11 cellular contexts compared by ENCODE assay signal in the genomic region with DNA sequence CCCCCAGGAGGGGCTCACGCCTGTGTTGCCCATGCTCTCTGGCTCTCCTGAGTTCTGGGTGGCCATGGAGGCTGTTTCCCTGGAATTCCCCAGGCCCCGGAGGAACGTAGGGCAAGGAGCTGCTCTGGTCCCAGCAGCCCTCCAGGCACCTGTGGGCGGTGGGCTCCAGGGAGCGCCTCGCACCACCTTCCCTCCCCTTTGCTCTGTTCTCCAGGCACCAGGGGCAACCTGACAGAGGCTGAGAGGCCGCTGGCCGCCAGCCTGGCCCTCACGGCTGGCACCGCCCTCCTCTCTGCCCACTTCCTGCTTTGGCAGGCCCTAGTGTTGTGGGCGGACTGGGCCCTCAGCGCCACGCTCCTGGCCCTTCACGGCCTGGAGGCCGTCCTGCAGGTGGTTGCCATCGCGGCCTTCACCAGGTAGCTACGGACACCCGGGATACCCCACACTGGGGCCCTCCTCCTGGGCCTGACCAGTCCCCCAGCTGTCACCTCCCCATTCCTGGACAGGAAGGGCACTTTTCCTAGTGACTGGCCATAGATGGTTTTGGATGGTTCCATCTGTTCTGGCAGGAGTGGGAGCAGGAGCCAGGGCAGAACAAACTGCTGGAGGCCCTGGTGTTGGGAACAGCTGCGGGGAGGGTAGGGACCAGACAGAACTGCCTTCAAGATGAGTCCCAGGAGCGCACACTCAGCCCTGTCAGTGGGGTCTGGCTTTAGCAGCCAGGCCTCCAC. TPM values are rescaled to one million over a fixed set of nuclear protein-coding genes. Genes with fewer than 3 reads are reported as not detected.
DNase-seq lines count a peak whose midpoint lies in the region; ATAC-seq and TF ChIP-seq lines count a peak whose summit lies in the region.
"Had no signal": no experiment of that assay in that cellular context is flagged by ENCODE, and none has a peak within 500 bp of the region (broad histone marks: within the 10 kb centered on the region; RNA-seq: fewer than 3 reads in every experiment).

No MANE protein-coding gene starts in this region.

- ATAC-seq in mucosa of descending colon (peak; percentile 40), upper lobe of right lung (peak; percentile 67)

- POLR2A ChIA-PET in HEK293T (lab: Yijun Ruan, JAX) = interaction anchor here (1.5 kb wide), 1 partner anchor 23 kb away, joined by 3 read pairs; no protein-coding TSS in a partner anchor

- CTCF ChIA-PET in HEK293T (lab: Yijun Ruan, JAX) = no interaction called here

- H3K4me1 ChIP-seq in mucosa of descending colon (ENCODE audit: low read depth) (peaks cover 35% of the 10 kb centered on the region), upper lobe of right lung (peaks cover 38% of the 10 kb centered on the region)

- H3K36me3 ChIP-seq in mucosa of descending colon (ENCODE audit: low read depth) = no peaks in the 10 kb centered on the region
- H3K36me3 ChIP-seq in upper lobe of right lung = peaks cover 9% of the 10 kb centered on the region

- DNase-seq in NCI-H510A treated with DMSO at 0.1 percent for 48 hours (lab: John Stamatoyannopoulos, UW) = peak; percentile 45
- DNase-seq in NCI-H510A (lab: John Stamatoyannopoulos, UW) = no peak
- DNase-seq in cerebellar cortex (ENCODE audit: low spot score) = peak; percentile 46
- peak; percentile 77 to 85 (median 82) for DNase-seq in mucosa of descending colon
- peak; percentile 92 for DNase-seq in upper lobe of right lung
- DNase-seq in posterior vena cava (ENCODE audit: low spot score) = no peak
- no peak for DNase-seq in stimulated activated naive CD4-positive, alpha-beta T cell (lab: John Stamatoyannopoulos, UW)
- no peak for DNase-seq in HEK293T (ENCODE audit: extremely low spot score)
- DNase-seq: hippocampal formation, NCI-H1417, SHP77 treated with DMSO at 0.1 percent for 48 hours had no signal

- no peaks in the 10 kb centered on the region for H3K9me3 ChIP-seq in mucosa of descending colon
- H3K9me3 ChIP-seq in upper lobe of right lung = no peaks in the 10 kb centered on the region

- TF ChIP-seq CTCF in mucosa of descending colon (IDR thresholded peaks at IDR 0.05) = no peak
- TF ChIP-seq CTCF in upper lobe of right lung (IDR thresholded peaks at IDR 0.05) = no peak

- peak overlapping the region; percentile 56 for H3K27ac ChIP-seq in upper lobe of right lung

- H3K27me3 ChIP-seq in upper lobe of right lung = peaks cover 9% of the 10 kb centered on the region

- H3K4me3 ChIP-seq in mucosa of descending colon (no peak overlapping the region), upper lobe of right lung (no peak overlapping the region)

- intact Hi-C loops in mucosa of descending colon (cut with DNase I, micrococcal nuclease) = no loop called here
- intact Hi-C loops in upper lobe of right lung (cut with DNase I) = no loop called here
- intact Hi-C loops in posterior vena cava (cut with DNase I) = no loop called here

TF ChIP-seq in HEK293T, 16 proteins besides CTCF, POLR2A, EP300 and RAD21:
- TF ChIP-seq LEF1 (IDR thresholded peaks at IDR 0.05; ENCODE audit: borderline replicate concordance) = no peak
- TF ChIP-seq, protein P1, sequence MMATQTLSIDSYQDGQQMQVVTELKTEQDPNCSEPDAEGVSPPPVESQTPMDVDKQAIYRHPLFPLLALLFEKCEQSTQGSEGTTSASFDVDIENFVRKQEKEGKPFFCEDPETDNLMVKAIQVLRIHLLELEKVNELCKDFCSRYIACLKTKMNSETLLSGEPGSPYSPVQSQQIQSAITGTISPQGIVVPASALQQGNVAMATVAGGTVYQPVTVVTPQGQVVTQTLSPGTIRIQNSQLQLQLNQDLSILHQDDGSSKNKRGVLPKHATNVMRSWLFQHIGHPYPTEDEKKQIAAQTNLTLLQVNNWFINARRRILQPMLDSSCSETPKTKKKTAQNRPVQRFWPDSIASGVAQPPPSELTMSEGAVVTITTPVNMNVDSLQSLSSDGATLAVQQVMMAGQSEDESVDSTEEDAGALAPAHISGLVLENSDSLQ (IDR thresholded peaks at IDR 0.05) = no peak
- TF ChIP-seq ZNF384 (IDR thresholded peaks at IDR 0.05) = no peak
- no peak for TF ChIP-seq SP1 (IDR thresholded peaks at IDR 0.05)
- TF ChIP-seq SUZ12 (IDR thresholded peaks at IDR 0.05) = no peak
- no peak for TF ChIP-seq HDGF (IDR thresholded peaks at IDR 0.05; ENCODE audit: borderline replicate concordance)
- no peak for TF ChIP-seq L3MBTL2 (conservative IDR thresholded peaks at IDR 0.05)
- no peak for TF ChIP-seq FOXM1 (IDR thresholded peaks at IDR 0.05; ENCODE audit: borderline replicate concordance)
- TF ChIP-seq FOXA1 (IDR thresholded peaks at IDR 0.05) = no peak
- TF ChIP-seq BHLHE40 (IDR thresholded peaks at IDR 0.05; ENCODE audit: borderline replicate concordance) = no peak
- TF ChIP-seq NFRKB (IDR thresholded peaks at IDR 0.05) = no peak
- TF ChIP-seq CTBP1 (IDR thresholded peaks at IDR 0.05; ENCODE audit: borderline replicate concordance) = no peak

RNA-seq across cellular contexts. Expression of a gene that starts 3.1 kb away (rescaled TPM):
- total RNA-seq in mucosa of descending colon = 100 to 1,000 TPM; 176 to 335 (median 253) TPM
- total RNA-seq in upper lobe of right lung = 155 TPM
- total RNA-seq in posterior vena cava = 10 to 100 TPM; 23.8 to 38.3 TPM

RNA-seq across cellular contexts. Expression of a gene that starts 7.3 kb away (rescaled TPM):
- total RNA-seq in mucosa of descending colon = 10 to 100 TPM; 31.6 to 43.1 (median 38.0) TPM
- total RNA-seq in upper lobe of right lung = 33.2 TPM
- 10 to 100 TPM; 13.5 to 19.3 TPM for total RNA-seq in posterior vena cava

RNA-seq across cellular contexts. Expression of a gene that starts 7.9 kb away (rescaled TPM):
- total RNA-seq in mucosa of descending colon (10 to 100 TPM; 25.1 to 35.7 (median 25.9) TPM), upper lobe of right lung (27.1 TPM), posterior vena cava (10 to 100 TPM; 22.9 to 25.5 TPM)

RNA-seq across cellular contexts. Expression of a gene that starts 44.4 kb away (rescaled TPM):
- total RNA-seq in mucosa of descending colon = 100 to 1,000 TPM; 101 to 158 (median 128) TPM
- 196 TPM for total RNA-seq in upper lobe of right lung
- 100 to 1,000 TPM in 1 of 2 donors, 10 to 100 TPM in 1; 76.8 to 109 TPM for total RNA-seq in posterior vena cava

Comparison
In these comparisons a context has a peak if more than half of its experiments do, and no peak if none do; other contexts are left out.
1. DNase-seq: peak in NCI-H510A treated with DMSO at 0.1 percent for 48 hours (single experiment), cerebellar cortex (single experiment), mucosa of descending colon (3 of 3) and upper lobe of right lung (single experiment); none in NCI-H510A (single experiment), posterior vena cava (single experiment), stimulated activated naive CD4-positive, alpha-beta T cell (0 of 6) and HEK293T (single experiment).